In genomic region chr4:113587156-113587555, GRCh38 we compare ENCODE assay signal across 19 cellular contexts.
DNase-seq lines count a peak whose midpoint lies in the region; ATAC-seq and TF ChIP-seq lines count a peak whose summit lies in the region.
"Had no signal": no experiment of that assay in that cellular context is flagged by ENCODE, and none has a peak within 500 bp of the region (broad histone marks: within the 10 kb centered on the region; RNA-seq: fewer than 3 reads in every experiment).

No MANE protein-coding gene starts in this region.

- H3K27me3 Mint-ChIP-seq in GM23338 (ENCODE audit: insufficient read depth, low read depth, poor library complexity), result no peaks in the 10 kb centered on the region
- H3K27me3 Mint-ChIP-seq in CD4-positive, alpha-beta memory T cell, result no peaks in the 10 kb centered on the region

- no peak for DNase-seq in GM23338 (ENCODE audit: low spot score)
- peak; percentile 18 for DNase-seq in RPMI7951 (ENCODE audit: low read depth)
- DNase-seq in mesenchymal stem cell, result no peak
- no peak for DNase-seq in gastrocnemius medialis
- DNase-seq in NCI-H526 treated with DMSO at 0.1 percent for 48 hours (lab: John Stamatoyannopoulos, UW), result no peak
- DNase-seq in CD4-positive, alpha-beta memory T cell, result no peak
- DNase-seq in foreskin keratinocyte, result no peak
- DNase-seq: BE2C; CD8-positive, alpha-beta T cell; DND-41; GDM1; GOT3; HFFc6; MM.1S; NCI-H1105 treated with DMSO at 0.1 percent for 48 hours; NCI-H1930; NCI-H2171; NCI-H446 treated with DMSO at 0.1 percent for 48 hours; NCI-H82 had no signal

- no peak overlapping the region for H2BK12ac ChIP-seq in mesenchymal stem cell (ENCODE audit: low read length in 2 of 2)

- H4K91ac ChIP-seq in mesenchymal stem cell (ENCODE audit: low read length), result no peak overlapping the region

- H3K27me3 ChIP-seq in GM23338 (ENCODE audit: insufficient read depth) (no peaks in the 10 kb centered on the region), mesenchymal stem cell (ENCODE audit: control insufficient read depth in 1 of 2, insufficient read depth in 1 of 2, low read length in 2 of 2) (no peaks in the 10 kb centered on the region), gastrocnemius medialis (no peaks in the 10 kb centered on the region), foreskin keratinocyte (no peaks in the 10 kb centered on the region)
- H3K27me3 ChIP-seq in CD4-positive, alpha-beta memory T cell (ENCODE audit: insufficient read depth, low read length), result no peaks in the 10 kb centered on the region
- H3K27me3 ChIP-seq: BE2C had no signal

- TF ChIP-seq CTCF in GM23338 (conservative IDR thresholded peaks at IDR 0.05; ENCODE audit: low read depth in 2 of 2) (no peak), gastrocnemius medialis (IDR thresholded peaks at IDR 0.05 in 4 of 5, conservative IDR thresholded peaks at IDR 0.05 in 1 of 5) (no peak), foreskin keratinocyte (conservative IDR thresholded peaks at IDR 0.05) (no peak)

- CTCF ChIA-PET in CD4-positive, alpha-beta memory T cell (lab: Charles Lee; ENCODE audit: partially characterized antibody), result no interaction called here

- WGBS in mesenchymal stem cell, result 100% methylated on average over 1 of the region's 2 CpGs

- no peak overlapping the region for H3K18ac ChIP-seq in mesenchymal stem cell (ENCODE audit: low read depth in 1 of 2, low read length in 2 of 2)

- H3K23ac ChIP-seq in mesenchymal stem cell (ENCODE audit: low read length in 2 of 2), result no peak overlapping the region

- peak overlapping the region; percentile 33 for H3K9ac ChIP-seq in mesenchymal stem cell (ENCODE audit: low read length)

- H2AFZ ChIP-seq in GM23338 (no peak overlapping the region), mesenchymal stem cell (ENCODE audit: low read depth, low read length) (no peak overlapping the region)

- H3K36me3 Mint-ChIP-seq in GM23338 (ENCODE audit: low read depth), result no peaks in the 10 kb centered on the region
- peaks cover 18 to 21% of the 10 kb centered on the region in 2 donors for H3K36me3 Mint-ChIP-seq in CD4-positive, alpha-beta memory T cell

- H3K4me1 ChIP-seq in GM23338 (ENCODE audit: insufficient read depth), result peaks cover 12% of the 10 kb centered on the region; the same call in 1 of the 2 replicates
- peaks cover 7% of the 10 kb centered on the region for H3K4me1 ChIP-seq in mesenchymal stem cell (ENCODE audit: control insufficient read depth, insufficient read depth, low read depth, low read length)
- peaks cover 64 to 67% of the 10 kb centered on the region in 2 donors for H3K4me1 ChIP-seq in gastrocnemius medialis
- peaks cover 2% of the 10 kb centered on the region for H3K4me1 ChIP-seq in CD4-positive, alpha-beta memory T cell (ENCODE audit: insufficient read depth, low read length)
- H3K4me1 ChIP-seq in foreskin keratinocyte, result no peaks in the 10 kb centered on the region
- H3K4me1 ChIP-seq: BE2C had no signal

- H3K36me3 ChIP-seq in GM23338 (ENCODE audit: insufficient read depth) (no peaks in the 10 kb centered on the region), mesenchymal stem cell (ENCODE audit: control insufficient read depth in 1 of 2, insufficient read depth in 2 of 2, low read depth in 1 of 2, low read length in 2 of 2) (peaks cover 3 to 50% of the 10 kb centered on the region in 2 experiments), gastrocnemius medialis (no peaks in the 10 kb centered on the region)
- no peaks in the 10 kb centered on the region for H3K36me3 ChIP-seq in CD4-positive, alpha-beta memory T cell (ENCODE audit: insufficient read depth, low read length)
- H3K36me3 ChIP-seq: BE2C had no signal

- no peaks in the 10 kb centered on the region for H4K20me1 ChIP-seq in GM23338 (replicated peaks; ENCODE audit: insufficient read depth)

- H3K27ac ChIP-seq in GM23338 (ENCODE audit: low read depth) (no peak overlapping the region), mesenchymal stem cell (ENCODE audit: low read length, poor library complexity, severe bottlenecking) (no peak overlapping the region), gastrocnemius medialis (peak overlapping the region; percentile 88 to 91 (median 89)), foreskin keratinocyte (no peak overlapping the region)
- H3K27ac ChIP-seq in CD4-positive, alpha-beta memory T cell (ENCODE audit: low read depth, low read length), result no peak overlapping the region

- H3K4me1 Mint-ChIP-seq in GM23338, result peaks cover 28% of the 10 kb centered on the region
- H3K4me1 Mint-ChIP-seq in CD4-positive, alpha-beta memory T cell, result peaks cover 9 to 27% (median 14%) of the 10 kb centered on the region in 4 donors

- H3K9me3 ChIP-seq in mesenchymal stem cell (ENCODE audit: control insufficient read depth, low read length) (no peaks in the 10 kb centered on the region), gastrocnemius medialis (no peaks in the 10 kb centered on the region)
- no peaks in the 10 kb centered on the region for H3K9me3 ChIP-seq in CD4-positive, alpha-beta memory T cell (ENCODE audit: control insufficient read depth in 1 of 2, low read length in 2 of 2)
- H3K9me3 ChIP-seq: BE2C had no signal

- peak overlapping the region; percentile 16; the same call in 1 of the 2 replicates for H3K27ac Mint-ChIP-seq in GM23338
- H3K27ac Mint-ChIP-seq in CD4-positive, alpha-beta memory T cell, result peak overlapping the region in 1 of 7 donors; percentile 1
- H3K27ac Mint-ChIP-seq: HFFc6 had no signal

- in situ Hi-C loops in gastrocnemius medialis (cut with MboI; ENCODE audit: low sequenced_read_pairs in 4 of 4), result no loop called here

- H3K9me3 Mint-ChIP-seq in GM23338, result no peaks in the 10 kb centered on the region
- no peaks in the 10 kb centered on the region for H3K9me3 Mint-ChIP-seq in CD4-positive, alpha-beta memory T cell
- H3K9me3 Mint-ChIP-seq: CD8-positive, alpha-beta T cell; HFFc6 had no signal

- H2AK5ac ChIP-seq in mesenchymal stem cell (ENCODE audit: low read length, severe bottlenecking), result no peak overlapping the region

- no peak overlapping the region for H3K4ac ChIP-seq in mesenchymal stem cell (ENCODE audit: low read depth in 1 of 2, low read length in 2 of 2)

- H3K9me2 ChIP-seq in GM23338 (ENCODE audit: insufficient read depth), result peaks cover 4% of the 10 kb centered on the region

- H3F3A ChIP-seq in GM23338 (replicated peaks; ENCODE audit: low read depth), result no peaks in the 10 kb centered on the region

- no peak overlapping the region for H4K8ac ChIP-seq in mesenchymal stem cell (ENCODE audit: low read length)

- H3K4me2 ChIP-seq in GM23338 (no peak overlapping the region), mesenchymal stem cell (ENCODE audit: low read length, poor library complexity, severe bottlenecking) (no peak overlapping the region)

- H2BK15ac ChIP-seq in mesenchymal stem cell (ENCODE audit: low read depth, poor library complexity, severe bottlenecking), result no peak overlapping the region

- ATAC-seq in GM23338, result no peak
- no peak for ATAC-seq in gastrocnemius medialis
- ATAC-seq in foreskin keratinocyte, result no peak
- ATAC-seq: CD8-positive, alpha-beta T cell had no signal

- H3K4me3 ChIP-seq in GM23338, result no peak overlapping the region
- no peak overlapping the region for H3K4me3 ChIP-seq in mesenchymal stem cell (ENCODE audit: insufficient read depth in 1 of 2, low read depth in 1 of 2, low read length in 2 of 2)
- no peak overlapping the region for H3K4me3 ChIP-seq in gastrocnemius medialis
- H3K4me3 ChIP-seq in CD4-positive, alpha-beta memory T cell (ENCODE audit: low read length in 2 of 2), result no peak overlapping the region

- H3K14ac ChIP-seq in mesenchymal stem cell (ENCODE audit: low read length in 2 of 2), result no peak overlapping the region

- intact Hi-C loops in gastrocnemius medialis (cut with DNase I; ENCODE audit: low total_unique reads), result no loop called here
- intact Hi-C loops in CD4-positive, alpha-beta memory T cell (cut with micrococcal nuclease), result no loop called here

- H2BK120ac ChIP-seq in mesenchymal stem cell (ENCODE audit: low read depth, low read length), result no peak overlapping the region

- H3K79me1 ChIP-seq in mesenchymal stem cell (replicated peaks; ENCODE audit: low read length, poor library complexity, severe bottlenecking), result peaks cover 11% of the 10 kb centered on the region

- H2BK5ac ChIP-seq in mesenchymal stem cell (ENCODE audit: low read depth, low read length, poor library complexity, severe bottlenecking), result no peak overlapping the region

- POLR2A ChIA-PET in CD4-positive, alpha-beta memory T cell (lab: Charles Lee; ENCODE audit: partially characterized antibody), result no interaction called here

- TF ChIP-seq POLR2A in gastrocnemius medialis (IDR thresholded peaks at IDR 0.05), result no peak

- H3K4me3 Mint-ChIP-seq in GM23338, result no peak overlapping the region
- H3K4me3 Mint-ChIP-seq in CD4-positive, alpha-beta memory T cell, result no peak overlapping the region
- H3K4me3 Mint-ChIP-seq: CD8-positive, alpha-beta T cell; HFFc6 had no signal

- no peaks in the 10 kb centered on the region for H3K79me2 ChIP-seq in GM23338 (replicated peaks; ENCODE audit: insufficient read depth)

TF ChIP-seq in GM23338, 12 proteins besides CTCF, POLR2A, EP300 and RAD21 (continues in another document):
- TF ChIP-seq EZH2 (IDR thresholded peaks at IDR 0.05; ENCODE audit: low read depth, unreplicated experiment), result no peak
- TF ChIP-seq STAT1 (IDR thresholded peaks at IDR 0.05; ENCODE audit: unreplicated experiment), result no peak

Comparison
In these comparisons a context has a peak if more than half of its experiments do, and no peak if none do; other contexts are left out.
1. H3K27ac ChIP-seq: peak in gastrocnemius medialis (4 of 4); none in GM23338 (single experiment), mesenchymal stem cell (single experiment), CD4-positive, alpha-beta memory T cell (single experiment) and foreskin keratinocyte (single experiment).